In the genomic region with DNA sequence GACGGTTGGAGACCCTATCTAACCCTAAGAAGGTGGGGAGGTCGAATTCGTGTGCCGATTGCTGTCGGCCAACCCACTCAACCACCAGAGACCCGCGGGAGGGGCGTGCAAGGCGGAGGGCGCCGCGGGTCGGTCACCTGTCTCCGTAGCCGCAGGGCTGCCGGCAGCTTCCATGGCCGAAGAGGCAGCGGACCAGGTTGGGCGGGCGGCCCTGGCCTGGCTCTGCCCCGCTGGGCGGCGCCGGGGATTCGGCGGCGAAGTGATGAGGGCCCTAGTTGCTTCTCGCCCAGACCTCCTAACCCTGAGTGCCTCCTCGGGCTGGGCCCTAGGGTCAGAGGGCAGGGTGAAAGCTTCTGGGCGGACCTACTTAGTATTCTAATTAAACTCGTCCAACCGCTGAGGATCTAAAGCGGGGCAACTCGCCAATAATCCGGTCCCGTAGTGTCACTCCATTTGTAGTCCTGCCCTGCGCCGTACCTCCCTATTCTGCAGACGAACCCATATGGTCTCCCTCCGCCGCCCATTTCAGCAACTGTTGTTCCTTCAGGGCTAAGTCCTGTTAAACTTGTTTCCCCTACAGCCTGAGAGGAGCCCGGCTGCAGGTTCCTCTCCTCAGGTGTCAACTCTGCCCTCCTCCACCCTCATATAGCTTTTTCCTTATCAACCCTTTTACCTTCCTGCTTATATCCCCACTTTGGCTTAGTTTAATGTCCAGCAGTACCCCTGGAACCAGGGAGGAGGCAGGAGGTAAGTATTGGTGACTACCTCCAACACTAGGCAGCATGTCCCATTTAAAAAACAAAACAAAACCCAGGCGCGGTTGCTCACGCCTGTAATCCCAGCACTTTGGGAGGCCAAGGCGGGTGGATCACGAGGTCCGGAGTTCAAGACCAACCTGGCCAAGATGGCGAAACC, we compare ENCODE assay signal across 8 cellular contexts. TPM values are rescaled to one million over a fixed set of nuclear protein-coding genes. Genes with fewer than 3 reads are reported as not detected.
DNase-seq lines count a peak whose midpoint lies in the region; ATAC-seq and TF ChIP-seq lines count a peak whose summit lies in the region.

A gene (minus strand): TSS at position 307 of the 915 bp plus-strand sequence. CDS start 133 bp downstream, at position 174.

- 1% methylated on average over 23 of the region's 49 CpGs; no CpG with 5 or more reads in 1 of the 2 experiments for WGBS in IMR-90 (ENCODE audit: extremely low coverage in 2 of 2, insufficient read length in 1 of 2), 2 experiments
- 9% methylated on average over 49 of the region's 49 CpGs for WGBS in thymus

- DNase-seq in DMS79 (lab: John Stamatoyannopoulos, UW) (peak; percentile 14), IMR-90 (peak; percentile 50), RWPE2 (ENCODE audit: low spot score) (peak; percentile 77), foreskin melanocyte (peak; percentile 56)
- peak; percentile 70 for DNase-seq in activated naive CD4-positive, alpha-beta T cell treated with Interleukin-2 at 50 U/mL for 16 hours

- H3K4ac ChIP-seq in IMR-90 (ENCODE audit: low read depth, low read length): peak within 1 kb of the TSS; percentile 93

- H3K79me1 ChIP-seq in IMR-90 (ENCODE audit: low read depth in 1 of 2, low read length in 2 of 2): peaks cover 36 to 67% of the 10 kb centered on the region in 2 experiments

- TF ChIP-seq CTCF in IMR-90 (conservative IDR thresholded peaks at IDR 0.05; ENCODE audit: low read depth, low read length): no peak
- no peak for TF ChIP-seq CTCF in RWPE2 (IDR thresholded peaks at IDR 0.05; ENCODE audit: poor library complexity, severe bottlenecking)
- no peak for TF ChIP-seq CTCF in nephron (IDR thresholded peaks at IDR 0.05; ENCODE audit: unreplicated experiment in 3 of 3)

- H3K9me3 Mint-ChIP-seq in nephron: no peaks in the 10 kb centered on the region

- in situ Hi-C loops in IMR-90 (cut with MboI; ENCODE audit: low sequenced_read_pairs): loop anchor here (10.0 kb wide), 1 partner anchor 103 kb away; a partner anchor contains a TSS

- TF ChIP-seq POLR2A in IMR-90 (IDR thresholded peaks at IDR 0.05; ENCODE audit: low read depth, low read length): no peak

- H3K4me1 ChIP-seq in IMR-90 (ENCODE audit: control insufficient read depth, insufficient read depth, low read length) (peaks cover 13% of the 10 kb centered on the region), RWPE2 (ENCODE audit: insufficient read depth, poor library complexity, severe bottlenecking) (peaks cover 37% of the 10 kb centered on the region), thymus (ENCODE audit: control insufficient read depth, insufficient read depth, low read length) (peaks cover 6% of the 10 kb centered on the region)

- H3K27ac Mint-ChIP-seq in nephron: peak within 1 kb of the TSS; percentile 100

- H3K4me3 ChIP-seq in IMR-90 (ENCODE audit: insufficient read depth, low read depth, low read length): peak within 1 kb of the TSS; percentile 83
- peak within 1 kb of the TSS; percentile 58 for H3K4me3 ChIP-seq in RWPE2 (ENCODE audit: severe bottlenecking)
- peak within 1 kb of the TSS; percentile 70 for H3K4me3 ChIP-seq in thymus (ENCODE audit: low read length)

- BruUV-seq in IMR-90 (replicated peaks; lab: Mats Ljungman, UMichigan): no TSS peak

- 0 out of 2 replicates have a peak within 1 kb of the TSS, but pooled peaks have one; percentile 49 for H2BK20ac ChIP-seq in IMR-90 (ENCODE audit: low read depth, low read length)

- peak within 1 kb of the TSS; percentile 94 for H2AFZ ChIP-seq in IMR-90 (replicated peaks; ENCODE audit: low read length, poor library complexity)

- CTCF ChIA-PET in IMR-90 (lab: Yijun Ruan, JAX): interaction anchor here (1.4 kb wide), 1 partner anchor 9 kb away, joined by 4 read pairs; no protein-coding TSS in a partner anchor

- H4K20me1 ChIP-seq in IMR-90 (ENCODE audit: insufficient read depth, low read length): no peaks in the 10 kb centered on the region

- peak within 1 kb of the TSS; percentile 91 for H4K91ac ChIP-seq in IMR-90 (ENCODE audit: insufficient read depth, low read depth, low read length)

- H3K36me3 Mint-ChIP-seq in nephron (ENCODE audit: low read depth): peaks cover 12% of the 10 kb centered on the region

- H3K9me3 ChIP-seq in IMR-90 (ENCODE audit: control insufficient read depth, insufficient read depth, low read length): no peaks in the 10 kb centered on the region
- no peaks in the 10 kb centered on the region for H3K9me3 ChIP-seq in RWPE2 (ENCODE audit: severe bottlenecking)
- no peaks in the 10 kb centered on the region for H3K9me3 ChIP-seq in thymus (ENCODE audit: control insufficient read depth)

- peaks cover 6% of the 10 kb centered on the region for H3K9me1 ChIP-seq in IMR-90 (ENCODE audit: insufficient read depth, low read length)

- peak within 1 kb of the TSS; percentile 98 for H3K4me2 ChIP-seq in IMR-90 (ENCODE audit: low read depth, low read length)

- H2BK5ac ChIP-seq in IMR-90 (ENCODE audit: low read depth, low read length, poor library complexity, severe bottlenecking): peak within 1 kb of the TSS; percentile 89

- H3K14ac ChIP-seq in IMR-90 (replicated peaks; ENCODE audit: low read depth, low read length): peak within 1 kb of the TSS; percentile 98

- H3K27ac ChIP-seq in IMR-90 (ENCODE audit: insufficient read depth, low read length) (peak within 1 kb of the TSS; percentile 94), RWPE2 (ENCODE audit: poor library complexity, severe bottlenecking) (peak within 1 kb of the TSS; percentile 98), thymus (ENCODE audit: low read depth) (peak within 1 kb of the TSS; percentile 100)

- dilution Hi-C loops in IMR-90 (cut with HindIII; ENCODE audit: low sequenced_read_pairs, unreplicated experiment): no loop called here

- H3K4me1 Mint-ChIP-seq in nephron: peaks cover 54% of the 10 kb centered on the region

- peak within 1 kb of the TSS; percentile 99 for H2AK9ac ChIP-seq in IMR-90 (replicated peaks; ENCODE audit: low read depth, low read length, poor library complexity)

- H3K9ac ChIP-seq in IMR-90 (ENCODE audit: low read depth, low read length): peak within 1 kb of the TSS; percentile 98

- H3K18ac ChIP-seq in IMR-90 (ENCODE audit: low read depth, low read length): peak within 1 kb of the TSS; percentile 82

- H3K56ac ChIP-seq in IMR-90 (ENCODE audit: extremely low read depth, insufficient read depth, low read length): peak within 1 kb of the TSS; percentile 95

- peak within 1 kb of the TSS; percentile 99 to 100 for H4K8ac ChIP-seq in IMR-90 (ENCODE audit: low read depth in 2 of 2, low read length in 2 of 2)

- H3K27me3 ChIP-seq in IMR-90 (ENCODE audit: control insufficient read depth, insufficient read depth, low read length) (no peaks in the 10 kb centered on the region), RWPE2 (ENCODE audit: insufficient read depth, poor library complexity, severe bottlenecking) (no peaks in the 10 kb centered on the region), thymus (ENCODE audit: control insufficient read depth, insufficient read depth) (no peaks in the 10 kb centered on the region)

- H3K23ac ChIP-seq in IMR-90 (ENCODE audit: low read depth, low read length): peak within 1 kb of the TSS; percentile 89

- H2BK15ac ChIP-seq in IMR-90 (ENCODE audit: low read depth, low read length): peak within 1 kb of the TSS; percentile 72; the same call in 2 of the 3 replicates

- no peak for TF ChIP-seq RAD21 in IMR-90 (IDR thresholded peaks at IDR 0.05; ENCODE audit: low read length)

- POLR2A ChIA-PET in IMR-90 (lab: Charles Lee; ENCODE audit: unreplicated experiment): interaction anchor here (0.6 to 2.2 kb wide), 4 partner anchors 98 to 199 kb away, joined by 3 to 6 read pairs (median 4); a partner anchor contains a TSS

- peak within 1 kb of the TSS; percentile 98 to 100 (median 100) for H3K4me3 Mint-ChIP-seq in nephron

- ATAC-seq in GM21526 (IDR thresholded peaks at IDR 0.05; ENCODE audit: low FRiP score, unreplicated experiment) (peak; percentile 40), IMR-90 (ENCODE audit: low read depth) (peak; percentile 26), RWPE2 (ENCODE audit: low read depth) (peak; percentile 21)

- peak within 1 kb of the TSS; percentile 94 for H4K5ac ChIP-seq in IMR-90 (ENCODE audit: low read depth, low read length)

- H2BK120ac ChIP-seq in IMR-90 (ENCODE audit: low read depth, low read length): peak within 1 kb of the TSS; percentile 54

- intact Hi-C loops in IMR-90 (cut with micrococcal nuclease): no loop called here

- peaks cover 2% of the 10 kb centered on the region; the same call in 1 of the 2 replicates for H3K36me3 ChIP-seq in IMR-90 (ENCODE audit: control insufficient read depth, insufficient read depth, low read length)
- H3K36me3 ChIP-seq in RWPE2 (ENCODE audit: low read depth): peaks cover 35% of the 10 kb centered on the region
- no peaks in the 10 kb centered on the region for H3K36me3 ChIP-seq in thymus (ENCODE audit: control insufficient read depth, insufficient read depth)

- H2AK5ac ChIP-seq in IMR-90 (ENCODE audit: low read depth, low read length): peak within 1 kb of the TSS; percentile 93

- peaks cover 8% of the 10 kb centered on the region for H3K27me3 Mint-ChIP-seq in nephron (ENCODE audit: low read depth)

TF ChIP-seq in IMR-90, 13 proteins besides CTCF, POLR2A, EP300 and RAD21 (continues in another document):
- TF ChIP-seq BHLHE40 (IDR thresholded peaks at IDR 0.05; ENCODE audit: low read depth, low read length) (no peak), CEBPB (IDR thresholded peaks at IDR 0.05; ENCODE audit: low read depth, low read length) (no peak), RCOR1 (IDR thresholded peaks at IDR 0.05; ENCODE audit: insufficient replicate concordance, low read length) (no peak)
- TF ChIP-seq, protein P1, sequence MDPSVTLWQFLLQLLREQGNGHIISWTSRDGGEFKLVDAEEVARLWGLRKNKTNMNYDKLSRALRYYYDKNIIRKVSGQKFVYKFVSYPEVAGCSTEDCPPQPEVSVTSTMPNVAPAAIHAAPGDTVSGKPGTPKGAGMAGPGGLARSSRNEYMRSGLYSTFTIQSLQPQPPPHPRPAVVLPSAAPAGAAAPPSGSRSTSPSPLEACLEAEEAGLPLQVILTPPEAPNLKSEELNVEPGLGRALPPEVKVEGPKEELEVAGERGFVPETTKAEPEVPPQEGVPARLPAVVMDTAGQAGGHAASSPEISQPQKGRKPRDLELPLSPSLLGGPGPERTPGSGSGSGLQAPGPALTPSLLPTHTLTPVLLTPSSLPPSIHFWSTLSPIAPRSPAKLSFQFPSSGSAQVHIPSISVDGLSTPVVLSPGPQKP (IDR thresholded peaks at IDR 0.05; ENCODE audit: borderline replicate concordance, low read depth, low read length): no peak
- TF ChIP-seq, protein P2, sequence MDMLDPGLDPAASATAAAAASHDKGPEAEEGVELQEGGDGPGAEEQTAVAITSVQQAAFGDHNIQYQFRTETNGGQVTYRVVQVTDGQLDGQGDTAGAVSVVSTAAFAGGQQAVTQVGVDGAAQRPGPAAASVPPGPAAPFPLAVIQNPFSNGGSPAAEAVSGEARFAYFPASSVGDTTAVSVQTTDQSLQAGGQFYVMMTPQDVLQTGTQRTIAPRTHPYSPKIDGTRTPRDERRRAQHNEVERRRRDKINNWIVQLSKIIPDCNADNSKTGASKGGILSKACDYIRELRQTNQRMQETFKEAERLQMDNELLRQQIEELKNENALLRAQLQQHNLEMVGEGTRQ (IDR thresholded peaks at IDR 0.05; ENCODE audit: low read depth, low read length): no peak

RNA-seq across cellular contexts. Expression of the gene that starts here (rescaled TPM):
- 25.6 and 27.8 TPM in 2 replicates for total RNA-seq in IMR-90 (2012; rRNA removed)
- polyA plus RNA-seq in IMR-90 (2012; rRNA removed) (26.5 and 27.3 TPM in 2 replicates), thymus (57.9 TPM)
- polyA plus RNA-seq in IMR-90 (2012; cell fraction: cytosol; rRNA removed): 20.9 and 33.3 TPM in 2 replicates
- 5.8 and 12.0 TPM in 2 replicates for polyA plus RNA-seq in IMR-90 (2012; cell fraction: nucleus; rRNA removed; ENCODE audit: low replicate concordance)

Comparison
In these comparisons a context has a peak if more than half of its experiments do, and no peak if none do; other contexts are left out.
1. Peak in every context shown above with its lines: DNase-seq, ATAC-seq, H3K4me3 ChIP-seq and H3K27ac ChIP-seq.
2. DNase-seq: peak in every context shown above with its lines; median percentile 77 in RWPE2; 70 in activated naive CD4-positive, alpha-beta T cell treated with Interleukin-2 at 50 U/mL for 16 hours; 56 in foreskin melanocyte; 50 in IMR-90; 14 in DMS79.